In genomic region chr7:114819629-114820362, GRCh38 we compare ENCODE assay signal across 10 cellular contexts.
DNase-seq lines count a peak whose midpoint lies in the region; ATAC-seq and TF ChIP-seq lines count a peak whose summit lies in the region.
"Had no signal": no experiment of that assay in that cellular context is flagged by ENCODE, and none has a peak within 500 bp of the region (broad histone marks: within the 10 kb centered on the region; RNA-seq: fewer than 3 reads in every experiment).

No MANE protein-coding gene starts in this region.

- no peak for DNase-seq in GM23338 (ENCODE audit: low spot score)
- peak; percentile 46 to 59 for DNase-seq in SJSA1 (ENCODE audit: low read depth in 1 of 2, low spot score in 2 of 2)
- DNase-seq in fibroblast of mammary gland (ENCODE audit: low read depth) = peak; percentile 100
- no peak for DNase-seq in stimulated activated CD4-positive, alpha-beta T cell treated with anti-CD3 and anti-CD28 coated beads, Interleukin-4, amount 100 ng/mL, for 4 hours
- no peak for DNase-seq in activated CD4-positive, CD25-positive, alpha-beta regulatory T cell (lab: John Stamatoyannopoulos, UW)
- DNase-seq: activated effector memory CD4-positive, alpha-beta T cell treated with anti-CD3 and anti-CD28 coated beads, Interleukin-2, amount 50 U/mL, for 16 hours had no signal

- H3K36me3 Mint-ChIP-seq in GM23338 (ENCODE audit: low read depth) = no peaks in the 10 kb centered on the region

- H3K27me3 Mint-ChIP-seq in GM23338 (ENCODE audit: insufficient read depth, low read depth, poor library complexity) = peaks cover 1% of the 10 kb centered on the region

- H3F3A ChIP-seq in GM23338 (replicated peaks; ENCODE audit: low read depth) = no peaks in the 10 kb centered on the region

- H3K4me3 ChIP-seq in GM23338 (no peak overlapping the region), SJSA1 (no peak overlapping the region), fibroblast of mammary gland (ENCODE audit: control insufficient read depth, low read depth, low read length) (no peak overlapping the region), skeletal muscle satellite cell (ENCODE audit: low read length) (peak overlapping the region; percentile 29)

- no peaks in the 10 kb centered on the region for H4K20me1 ChIP-seq in GM23338 (replicated peaks; ENCODE audit: insufficient read depth)

- no peak for ATAC-seq in GM23338
- ATAC-seq in HG03520 (IDR thresholded peaks at IDR 0.05; ENCODE audit: unreplicated experiment) = no peak
- ATAC-seq in GM21423 (IDR thresholded peaks at IDR 0.05; ENCODE audit: unreplicated experiment) = no peak

- TF ChIP-seq CTCF in GM23338 (conservative IDR thresholded peaks at IDR 0.05; ENCODE audit: low read depth in 2 of 2) (no peak), fibroblast of mammary gland (conservative IDR thresholded peaks at IDR 0.05; ENCODE audit: control insufficient read depth, insufficient read depth, low read depth, low read length) (no peak)

- no peaks in the 10 kb centered on the region for H3K9me2 ChIP-seq in GM23338 (ENCODE audit: insufficient read depth)

- peak overlapping the region; percentile 45; the same call in 1 of the 2 replicates for H2AFZ ChIP-seq in GM23338

- H3K4me2 ChIP-seq in GM23338 (no peak overlapping the region), skeletal muscle satellite cell (ENCODE audit: low read length) (peak overlapping the region; percentile 54)

- H3K27ac Mint-ChIP-seq in GM23338 = peak overlapping the region; percentile 66
- H3K27ac Mint-ChIP-seq: T-helper 2 cell treated with Interferon-gamma antibody and Interleukin-4, amounts not matched to agents 5 μg/mL and 100 μg/mL, for 36 hours had no signal

- H3K27ac ChIP-seq in GM23338 (ENCODE audit: low read depth) = no peak overlapping the region
- H3K27ac ChIP-seq in SJSA1 = peak overlapping the region; percentile 47

- no peaks in the 10 kb centered on the region for H3K36me3 ChIP-seq in GM23338 (ENCODE audit: insufficient read depth)
- no peaks in the 10 kb centered on the region for H3K36me3 ChIP-seq in SJSA1
- no peaks in the 10 kb centered on the region for H3K36me3 ChIP-seq in skeletal muscle satellite cell (ENCODE audit: insufficient read depth, low read length)

- peaks cover 28% of the 10 kb centered on the region for H3K4me1 ChIP-seq in GM23338 (ENCODE audit: insufficient read depth)
- peaks cover 25% of the 10 kb centered on the region for H3K4me1 ChIP-seq in SJSA1 (replicated peaks)
- H3K4me1 ChIP-seq in skeletal muscle satellite cell (ENCODE audit: control insufficient read depth, insufficient read depth, low read length) = peaks cover 34% of the 10 kb centered on the region

- no peaks in the 10 kb centered on the region for H3K27me3 ChIP-seq in GM23338 (ENCODE audit: insufficient read depth)
- H3K27me3 ChIP-seq in SJSA1 (replicated peaks) = no peaks in the 10 kb centered on the region
- no peaks in the 10 kb centered on the region for H3K27me3 ChIP-seq in skeletal muscle satellite cell (ENCODE audit: control insufficient read depth, insufficient read depth, low read length)

- peaks cover 41% of the 10 kb centered on the region for H3K4me1 Mint-ChIP-seq in GM23338

- H3K9ac ChIP-seq in skeletal muscle satellite cell (ENCODE audit: low read depth, low read length) = peak overlapping the region; percentile 15

- no peak overlapping the region for H3K4me3 Mint-ChIP-seq in GM23338
- H3K4me3 Mint-ChIP-seq: T-helper 2 cell treated with Interferon-gamma antibody and Interleukin-4, amounts not matched to agents 5 μg/mL and 100 μg/mL, for 36 hours had no signal

- no peaks in the 10 kb centered on the region for H3K79me2 ChIP-seq in GM23338 (replicated peaks; ENCODE audit: insufficient read depth)

- no peaks in the 10 kb centered on the region for H3K9me3 Mint-ChIP-seq in GM23338

- H3K9me3 ChIP-seq in SJSA1 (replicated peaks) = no peaks in the 10 kb centered on the region
- H3K9me3 ChIP-seq in skeletal muscle satellite cell (replicated peaks; ENCODE audit: low read length) = no peaks in the 10 kb centered on the region

TF ChIP-seq in GM23338, 12 proteins besides CTCF, POLR2A, EP300 and RAD21 (continues in another document):
- TF ChIP-seq REST (IDR thresholded peaks at IDR 0.05; ENCODE audit: unreplicated experiment) = no peak
- no peak for TF ChIP-seq CREB1 (CRISPR knock-in tag; IDR thresholded peaks at IDR 0.05; ENCODE audit: low read depth)
- TF ChIP-seq EZH2phosphoT487 (IDR thresholded peaks at IDR 0.05; ENCODE audit: unreplicated experiment) = no peak
- no peak for TF ChIP-seq ETS1 (IDR thresholded peaks at IDR 0.05)
- TF ChIP-seq ZNF114 (CRISPR knock-in tag; IDR thresholded peaks at IDR 0.05) = no peak
- TF ChIP-seq JUNB (IDR thresholded peaks at IDR 0.05; ENCODE audit: unreplicated experiment) = no peak
- TF ChIP-seq POLR2AphosphoS5 (IDR thresholded peaks at IDR 0.05; ENCODE audit: low read depth) = no peak
- TF ChIP-seq NANOG (IDR thresholded peaks at IDR 0.05; ENCODE audit: borderline replicate concordance) = no peak
- TF ChIP-seq EZH2 (IDR thresholded peaks at IDR 0.05; ENCODE audit: low read depth, unreplicated experiment) = no peak
- no peak for TF ChIP-seq STAT1 (IDR thresholded peaks at IDR 0.05; ENCODE audit: unreplicated experiment)

Comparison
In these comparisons a context has a peak if more than half of its experiments do, and no peak if none do; other contexts are left out.
1. DNase-seq: peak in SJSA1 (2 of 2) and fibroblast of mammary gland (single experiment); none in GM23338 (single experiment), stimulated activated CD4-positive, alpha-beta T cell treated with anti-CD3 and anti-CD28 coated beads, Interleukin-4, amount 100 ng/mL, for 4 hours (0 of 2) and activated CD4-positive, CD25-positive, alpha-beta regulatory T cell (0 of 4).